In genomic region chr7:20359397-20359963, GRCh38 we compare ENCODE assay signal across 22 cellular contexts. TPM values are rescaled to one million over a fixed set of nuclear protein-coding genes. Genes with fewer than 3 reads are reported as not detected.
DNase-seq lines count a peak whose midpoint lies in the region; ATAC-seq, FAIRE-seq and TF ChIP-seq lines count a peak whose summit lies in the region.
"Had no signal": no experiment of that assay in that cellular context is flagged by ENCODE, and none has a peak within 500 bp of the region (broad histone marks: within the 10 kb centered on the region; RNA-seq: fewer than 3 reads in every experiment).

No MANE protein-coding gene starts in this region.

- no peak for TF ChIP-seq POLR2A in breast epithelium (IDR thresholded peaks at IDR 0.05)

- H3K27ac Mint-ChIP-seq in MCF 10A (ENCODE audit: low read depth, unreplicated experiment), result peak overlapping the region; percentile 70
- H3K27ac Mint-ChIP-seq in type B pancreatic cell, result peak overlapping the region; percentile 60
- H3K27ac Mint-ChIP-seq: activated CD4-positive, alpha-beta T cell treated with anti-CD3 and anti-CD28 coated beads, Interleukin-2, amount 10 ng/mL, durations not matched to agents 24 days and 14 days; activated naive CD4-positive, alpha-beta T cell treated with anti-CD3 and anti-CD28 coated beads for 36 hours; progenitor cell of endocrine pancreas had no signal

- H3K9me3 ChIP-seq in breast epithelium (no peaks in the 10 kb centered on the region), left lung (no peaks in the 10 kb centered on the region)
- H3K9me3 ChIP-seq: left ventricle myocardium inferior had no signal

- intact Hi-C loops in MCF 10A (cut with micrococcal nuclease) (no loop called here), breast epithelium (cut with DNase I; ENCODE audit: low total_unique reads) (no loop called here), left lung (cut with DNase I) (no loop called here)

- BruUV-seq in MCF 10A (replicated peaks; lab: Mats Ljungman, UMichigan), result no TSS peak

- H3K36me3 ChIP-seq in breast epithelium, result no peaks in the 10 kb centered on the region
- no peaks in the 10 kb centered on the region for H3K36me3 ChIP-seq in left lung
- H3K36me3 ChIP-seq: left ventricle myocardium inferior had no signal

- H3K4me3 Mint-ChIP-seq in MCF 10A (ENCODE audit: unreplicated experiment), result no peak overlapping the region
- H3K4me3 Mint-ChIP-seq in type B pancreatic cell, result no peak overlapping the region
- H3K4me3 Mint-ChIP-seq: activated CD4-positive, alpha-beta T cell treated with anti-CD3 and anti-CD28 coated beads, Interleukin-2, amount 10 ng/mL, durations not matched to agents 24 days and 14 days; activated naive CD4-positive, alpha-beta T cell treated with anti-CD3 and anti-CD28 coated beads for 36 hours; H9 had no signal

- ATAC-seq in left lung (peak; percentile 33), HG03025 (IDR thresholded peaks at IDR 0.05; ENCODE audit: low FRiP score, unreplicated experiment) (no peak)
- ATAC-seq: foreskin keratinocyte had no signal

- H3K27me3 ChIP-seq in breast epithelium, result no peaks in the 10 kb centered on the region
- no peaks in the 10 kb centered on the region for H3K27me3 ChIP-seq in left lung
- H3K27me3 ChIP-seq: foreskin keratinocyte had no signal

- H3K9me3 Mint-ChIP-seq in MCF 10A (ENCODE audit: unreplicated experiment) (no peaks in the 10 kb centered on the region), type B pancreatic cell (peaks cover 4% of the 10 kb centered on the region)
- H3K9me3 Mint-ChIP-seq: activated CD4-positive, alpha-beta T cell treated with anti-CD3 and anti-CD28 coated beads, Interleukin-2, amount 10 ng/mL, durations not matched to agents 24 days and 14 days; H9 had no signal

- no peak for TF ChIP-seq CTCF in MCF 10A (IDR thresholded peaks at IDR 0.05; ENCODE audit: unreplicated experiment)
- no peak for TF ChIP-seq CTCF in breast epithelium (IDR thresholded peaks at IDR 0.05)
- no peak for TF ChIP-seq CTCF in left lung (IDR thresholded peaks at IDR 0.05)
- TF ChIP-seq CTCF in type B pancreatic cell (conservative IDR thresholded peaks at IDR 0.05), result no peak

- H3K4me1 Mint-ChIP-seq in MCF 10A (ENCODE audit: insufficient read depth, unreplicated experiment), result peaks cover 57% of the 10 kb centered on the region
- H3K4me1 Mint-ChIP-seq in type B pancreatic cell (ENCODE audit: unreplicated experiment), result peaks cover 23% of the 10 kb centered on the region
- H3K4me1 Mint-ChIP-seq: activated CD4-positive, alpha-beta T cell treated with anti-CD3 and anti-CD28 coated beads, Interleukin-2, amount 10 ng/mL, durations not matched to agents 24 days and 14 days had no signal

- CTCF ChIA-PET in MCF 10A (lab: Yijun Ruan, JAX), result interaction anchor here (1.1 kb wide), 1 partner anchor 605 kb away, joined by 3 read pairs; no protein-coding TSS in a partner anchor
- CTCF ChIA-PET in HEK293T (lab: Yijun Ruan, JAX), result no interaction called here

- H3K4me1 ChIP-seq in breast epithelium (peaks cover 0 to 5% of the 10 kb centered on the region in 2 donors), left lung (no peaks in the 10 kb centered on the region)

- POLR2A ChIA-PET in MCF 10A (lab: Yijun Ruan, JAX), result interaction anchor here (0.7 to 15.5 kb wide), 5 partner anchors 9 to 60 kb away, joined by 3 to 505 read pairs (median 4); partner anchors contain the start of gene ITGB8
- POLR2A ChIA-PET in HEK293T (lab: Yijun Ruan, JAX), result interaction anchor here (0.8 kb wide), 1 partner anchor 650 kb away, joined by 3 read pairs; no protein-coding TSS in a partner anchor

- H3K27ac ChIP-seq in breast epithelium (no peak overlapping the region), left lung (no peak overlapping the region)
- H3K27ac ChIP-seq: foreskin keratinocyte, left ventricle myocardium inferior had no signal

- DNase-seq in MCF 10A (ENCODE audit: unreplicated experiment), result no peak
- DNase-seq in breast epithelium (ENCODE audit: low spot score in 2 of 2), result no peak
- DNase-seq in left lung, result no peak
- DNase-seq in type B pancreatic cell (ENCODE audit: extremely low spot score, unreplicated experiment), result no peak
- no peak for DNase-seq in DMS153 treated with DMSO at 0.1 percent for 48 hours (lab: John Stamatoyannopoulos, UW; ENCODE audit: unreplicated experiment)
- DNase-seq in HEK293T (ENCODE audit: extremely low spot score), result no peak
- DNase-seq: 8988T; activated CD4-positive, alpha-beta T cell treated with anti-CD3 and anti-CD28 coated beads, Interleukin-2, amount 10 ng/mL, durations not matched to agents 24 days and 14 days; activated naive CD4-positive, alpha-beta T cell treated with anti-CD3 and anti-CD28 coated beads for 36 hours; amygdala; DMS53; foreskin keratinocyte; H9; left ventricle myocardium inferior; NCI-H1092 treated with DMSO at 0.1 percent for 48 hours; NCI-H187 treated with DMSO at 0.1 percent for 48 hours; NCI-H446 had no signal

- no peaks in the 10 kb centered on the region for H3K27me3 Mint-ChIP-seq in MCF 10A (ENCODE audit: insufficient read depth, unreplicated experiment)
- no peaks in the 10 kb centered on the region for H3K27me3 Mint-ChIP-seq in type B pancreatic cell
- H3K27me3 Mint-ChIP-seq: activated CD4-positive, alpha-beta T cell treated with anti-CD3 and anti-CD28 coated beads, Interleukin-2, amount 10 ng/mL, durations not matched to agents 24 days and 14 days; progenitor cell of endocrine pancreas had no signal

- FAIRE-seq in endometrium (lab: Jason Lieb, UNC), result peak; percentile 72
- FAIRE-seq: G401.6 had no signal

- no peak overlapping the region for H3K4me3 ChIP-seq in breast epithelium
- no peak overlapping the region for H3K4me3 ChIP-seq in left lung
- H3K4me3 ChIP-seq: left ventricle myocardium inferior had no signal

- peaks cover 28% of the 10 kb centered on the region for H3K36me3 Mint-ChIP-seq in MCF 10A (ENCODE audit: insufficient read depth, unreplicated experiment)
- H3K36me3 Mint-ChIP-seq in type B pancreatic cell, result peaks cover 12% of the 10 kb centered on the region

TF ChIP-seq in HEK293T, 16 proteins besides CTCF, POLR2A, EP300 and RAD21:
- TF ChIP-seq LEF1 (IDR thresholded peaks at IDR 0.05; ENCODE audit: borderline replicate concordance) (no peak), SP1 (IDR thresholded peaks at IDR 0.05) (no peak), ZNF384 (IDR thresholded peaks at IDR 0.05) (no peak)

RNA-seq across cellular contexts. Expression of gene ITGB8, which starts 28.8 kb away (rescaled TPM):
- total RNA-seq in MCF 10A (2022) (25.0 and 38.1 TPM in 2 replicates), breast epithelium (100 to 1,000 TPM in 1 of 3 donors, 10 to 100 TPM in 1, 1 to 10 TPM in 1; 1.6 to 154 (median 52.1) TPM), left lung (10 to 100 TPM; 11.0 to 14.2 TPM), type B pancreatic cell (ENCODE audit: low replicate concordance) (15.6 and 23.3 TPM in 2 replicates)
- total RNA-seq: activated CD4-positive, alpha-beta T cell treated with anti-CD3 and anti-CD28 coated beads, Interleukin-2, amount 10 ng/mL, durations not matched to agents 24 days and 14 days; activated naive CD4-positive, alpha-beta T cell treated with anti-CD3 and anti-CD28 coated beads for 36 hours; T-helper 2 cell treated with Interferon-gamma antibody and Interleukin-4, amounts not matched to agents 100 ng/mL and 5 ng/mL, for 36 hours had no signal
